Comparison of ENCODE assay signal across 8 cellular contexts in the genomic region with DNA sequence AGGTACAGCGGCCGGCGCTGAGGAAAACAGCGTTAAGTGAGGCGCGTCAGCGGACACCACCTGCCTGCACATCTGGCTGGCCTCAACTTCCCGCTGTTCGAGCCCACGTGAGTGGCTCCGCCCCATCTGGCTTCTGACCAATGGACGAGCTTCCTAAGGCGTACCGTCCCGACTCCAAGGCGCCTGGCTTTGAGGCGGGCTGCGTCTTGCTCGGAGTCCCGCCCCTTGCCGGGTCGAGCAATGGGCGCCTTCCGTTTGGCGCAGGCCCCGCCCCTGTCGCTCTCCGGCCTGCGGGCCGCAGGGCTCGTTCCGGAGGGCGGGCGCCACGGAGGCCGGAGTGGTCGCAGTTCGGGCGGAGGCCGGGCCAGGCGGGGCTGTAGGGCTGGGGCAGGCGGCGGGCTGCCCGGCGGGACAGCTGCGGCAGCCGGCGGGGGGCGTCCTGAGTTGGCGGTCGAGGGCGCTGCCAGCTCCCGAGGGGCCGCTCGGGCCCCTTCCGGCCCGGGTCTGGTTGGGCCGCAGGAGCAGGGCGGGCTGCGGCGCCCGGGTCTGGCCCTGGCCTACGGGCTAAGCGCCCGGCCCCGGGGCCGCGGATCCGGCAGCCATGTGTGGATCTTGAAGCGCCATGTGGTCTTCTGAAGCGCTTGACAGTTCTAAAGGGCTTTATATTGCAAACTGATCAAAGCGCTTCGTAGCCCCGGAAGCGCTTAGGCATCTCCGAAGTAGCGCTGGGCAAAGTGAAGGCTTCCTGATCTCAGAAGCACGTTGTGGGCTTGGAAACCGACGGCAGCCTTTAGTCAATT. TPM values are rescaled to one million over a fixed set of nuclear protein-coding genes. Genes with fewer than 3 reads are reported as not detected.
DNase-seq lines count a peak whose midpoint lies in the region; ATAC-seq and TF ChIP-seq lines count a peak whose summit lies in the region.

A gene with protein sequence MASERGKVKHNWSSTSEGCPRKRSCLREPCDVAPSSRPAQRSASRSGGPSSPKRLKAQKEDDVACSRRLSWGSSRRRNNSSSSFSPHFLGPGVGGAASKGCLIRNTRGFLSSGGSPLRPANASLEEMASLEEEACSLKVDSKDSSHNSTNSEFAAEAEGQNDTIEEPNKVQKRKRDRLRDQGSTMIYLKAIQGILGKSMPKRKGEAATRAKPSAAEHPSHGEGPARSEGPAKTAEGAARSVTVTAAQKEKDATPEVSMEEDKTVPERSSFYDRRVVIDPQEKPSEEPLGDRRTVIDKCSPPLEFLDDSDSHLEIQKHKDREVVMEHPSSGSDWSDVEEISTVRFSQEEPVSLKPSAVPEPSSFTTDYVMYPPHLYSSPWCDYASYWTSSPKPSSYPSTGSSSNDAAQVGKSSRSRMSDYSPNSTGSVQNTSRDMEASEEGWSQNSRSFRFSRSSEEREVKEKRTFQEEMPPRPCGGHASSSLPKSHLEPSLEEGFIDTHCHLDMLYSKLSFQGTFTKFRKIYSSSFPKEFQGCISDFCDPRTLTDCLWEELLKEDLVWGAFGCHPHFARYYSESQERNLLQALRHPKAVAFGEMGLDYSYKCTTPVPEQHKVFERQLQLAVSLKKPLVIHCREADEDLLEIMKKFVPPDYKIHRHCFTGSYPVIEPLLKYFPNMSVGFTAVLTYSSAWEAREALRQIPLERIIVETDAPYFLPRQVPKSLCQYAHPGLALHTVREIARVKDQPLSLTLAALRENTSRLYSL (plus strand): TSS at position 276 of the 800 bp plus-strand sequence. CDS start 742 bp downstream, outside the sequence.

- peak; percentile 78 for DNase-seq in DMS79 (lab: John Stamatoyannopoulos, UW)
- peak; percentile 92 for DNase-seq in KG1 (lab: John Stamatoyannopoulos, UW)
- peak; percentile 89 for DNase-seq in activated T-cell treated with anti-CD3 and anti-CD28 coated beads, Interleukin-2, amount 50 U/mL, for 1 hour
- peak; percentile 94 for DNase-seq in stimulated activated CD8-positive, alpha-beta memory T cell treated with anti-CD3 and anti-CD28 coated beads, Interleukin-4, amount 100 ng/mL, for 48 hours

- H3K27me3 ChIP-seq in esophagus (ENCODE audit: control insufficient read depth in 1 of 2, insufficient read depth in 2 of 2, low read length in 2 of 2): no peaks in the 10 kb centered on the region
- H3K27me3 ChIP-seq in mucosa of stomach (ENCODE audit: control insufficient read depth, insufficient read depth, low read length): no peaks in the 10 kb centered on the region

- H3K9ac ChIP-seq in mucosa of stomach (ENCODE audit: low read length): peak within 1 kb of the TSS; percentile 89

- WGBS in esophagus, 2 donors: 0% methylated on average over 80 of the region's 80 CpGs

- peak within 1 kb of the TSS; percentile 89 to 93 for H3K27ac ChIP-seq in esophagus (ENCODE audit: low read depth in 2 of 2, low read length in 1 of 2)

- H3K4me1 ChIP-seq in esophagus (ENCODE audit: control insufficient read depth in 2 of 2, insufficient read depth in 2 of 2, low read length in 1 of 2) (no peaks in the 10 kb centered on the region), mucosa of stomach (ENCODE audit: control insufficient read depth, insufficient read depth, low read length) (peaks cover 16% of the 10 kb centered on the region)

- H3K4me3 ChIP-seq in esophagus (ENCODE audit: low read depth in 1 of 2, low read length in 2 of 2) (peak within 1 kb of the TSS; percentile 84 to 91), mucosa of stomach (ENCODE audit: low read length) (peak within 1 kb of the TSS; percentile 98)

- H3K36me3 ChIP-seq in esophagus (ENCODE audit: control insufficient read depth in 2 of 2, insufficient read depth in 2 of 2, low read length in 1 of 2) (peaks cover 0 to 6% of the 10 kb centered on the region in 2 donors), mucosa of stomach (ENCODE audit: control insufficient read depth, insufficient read depth, low read length) (no peaks in the 10 kb centered on the region)

- H3K9me3 ChIP-seq in esophagus (ENCODE audit: control insufficient read depth in 2 of 2, insufficient read depth in 1 of 2, low read depth in 1 of 2, low read length in 1 of 2): peaks cover 0 to 4% of the 10 kb centered on the region in 2 donors
- H3K9me3 ChIP-seq in mucosa of stomach (ENCODE audit: control insufficient read depth, low read length): no peaks in the 10 kb centered on the region

- ATAC-seq in GM21737 (IDR thresholded peaks at IDR 0.05; ENCODE audit: unreplicated experiment): peak; percentile 96

TF ChIP-seq in PFSK-1, 5 proteins besides CTCF, POLR2A, EP300 and RAD21:
- TF ChIP-seq, protein P1, sequence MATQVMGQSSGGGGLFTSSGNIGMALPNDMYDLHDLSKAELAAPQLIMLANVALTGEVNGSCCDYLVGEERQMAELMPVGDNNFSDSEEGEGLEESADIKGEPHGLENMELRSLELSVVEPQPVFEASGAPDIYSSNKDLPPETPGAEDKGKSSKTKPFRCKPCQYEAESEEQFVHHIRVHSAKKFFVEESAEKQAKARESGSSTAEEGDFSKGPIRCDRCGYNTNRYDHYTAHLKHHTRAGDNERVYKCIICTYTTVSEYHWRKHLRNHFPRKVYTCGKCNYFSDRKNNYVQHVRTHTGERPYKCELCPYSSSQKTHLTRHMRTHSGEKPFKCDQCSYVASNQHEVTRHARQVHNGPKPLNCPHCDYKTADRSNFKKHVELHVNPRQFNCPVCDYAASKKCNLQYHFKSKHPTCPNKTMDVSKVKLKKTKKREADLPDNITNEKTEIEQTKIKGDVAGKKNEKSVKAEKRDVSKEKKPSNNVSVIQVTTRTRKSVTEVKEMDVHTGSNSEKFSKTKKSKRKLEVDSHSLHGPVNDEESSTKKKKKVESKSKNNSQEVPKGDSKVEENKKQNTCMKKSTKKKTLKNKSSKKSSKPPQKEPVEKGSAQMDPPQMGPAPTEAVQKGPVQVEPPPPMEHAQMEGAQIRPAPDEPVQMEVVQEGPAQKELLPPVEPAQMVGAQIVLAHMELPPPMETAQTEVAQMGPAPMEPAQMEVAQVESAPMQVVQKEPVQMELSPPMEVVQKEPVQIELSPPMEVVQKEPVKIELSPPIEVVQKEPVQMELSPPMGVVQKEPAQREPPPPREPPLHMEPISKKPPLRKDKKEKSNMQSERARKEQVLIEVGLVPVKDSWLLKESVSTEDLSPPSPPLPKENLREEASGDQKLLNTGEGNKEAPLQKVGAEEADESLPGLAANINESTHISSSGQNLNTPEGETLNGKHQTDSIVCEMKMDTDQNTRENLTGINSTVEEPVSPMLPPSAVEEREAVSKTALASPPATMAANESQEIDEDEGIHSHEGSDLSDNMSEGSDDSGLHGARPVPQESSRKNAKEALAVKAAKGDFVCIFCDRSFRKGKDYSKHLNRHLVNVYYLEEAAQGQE (IDR thresholded peaks at IDR 0.05; ENCODE audit: insufficient read depth in 1 of 2, low read depth in 2 of 2, low read length in 2 of 2): no peak
- TF ChIP-seq FOXP2 (optimal IDR thresholded peaks at IDR 0.05; ENCODE audit: borderline replicate concordance, extremely low read depth, extremely low read length, insufficient read depth) (peak; percentile 20), TAF1 (IDR thresholded peaks at IDR 0.05; ENCODE audit: borderline replicate concordance, insufficient read depth, low read length) (peak; percentile 63; the same call in 1 of the 2 replicates), SIN3A (IDR thresholded peaks at IDR 0.05; ENCODE audit: borderline replicate concordance, insufficient read depth, low read length) (no peak), POLR2AphosphoS5 (IDR thresholded peaks at IDR 0.05; ENCODE audit: low read depth, low read length) (peak; percentile 50; the same call in 1 of the 2 replicates)
TF ChIP-seq in PFSK-1: peak in this region for 3.

RNA-seq across cellular contexts. Expression of the gene that starts here (rescaled TPM):
- 11.2 TPM for polyA plus RNA-seq in PFSK-1 (2012; ENCODE audit: insufficient read length, low read depth)
- 10 to 100 TPM; 10.9 to 15.0 TPM for polyA plus RNA-seq in esophagus

Comparison
In these comparisons a context has a peak if more than half of its experiments do, and no peak if none do; other contexts are left out.
1. Peak in every context shown above with its lines: DNase-seq, ATAC-seq, H3K4me3 ChIP-seq and H3K27ac ChIP-seq.